ENCODE assay signal across 1 cellular context in the genomic region with DNA sequence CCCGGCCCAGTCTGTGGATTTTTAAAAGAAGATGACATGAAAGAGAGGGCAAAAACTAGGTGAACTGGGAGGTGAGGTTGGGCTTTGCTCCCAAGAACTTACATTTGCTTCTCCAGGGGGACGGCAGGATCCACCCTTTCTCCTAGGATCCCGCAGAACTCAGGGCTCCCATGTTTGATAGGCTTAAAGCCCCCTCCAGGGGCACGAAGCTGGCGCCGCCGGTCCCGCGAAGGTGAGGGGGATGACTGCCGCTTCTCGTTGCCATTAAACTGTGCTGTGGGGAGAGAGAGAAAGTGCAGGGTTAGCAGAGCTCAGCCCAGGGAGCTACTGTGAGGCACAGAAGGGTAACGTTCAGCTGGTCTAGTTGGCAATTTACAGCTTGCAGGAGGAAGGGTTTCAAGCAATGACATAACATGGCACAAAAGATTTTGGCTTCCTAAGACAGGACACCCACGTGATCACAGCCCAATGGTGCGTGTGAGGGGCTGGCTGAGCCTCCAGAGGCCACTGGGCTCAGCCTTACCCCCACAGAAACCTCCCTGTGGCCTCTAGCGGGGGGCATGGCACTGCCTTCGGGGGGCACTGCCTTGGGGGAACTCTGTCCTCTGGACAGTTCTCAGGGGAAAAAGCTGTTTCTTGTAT.
TF ChIP-seq lines count a peak whose summit lies in the region.

No MANE protein-coding gene starts in this region.

TF ChIP-seq in SK-N-SH, 30 proteins besides CTCF, POLR2A, EP300 and RAD21 (continued from another document):
- TF ChIP-seq TAF1 (IDR thresholded peaks at IDR 0.05; ENCODE audit: borderline replicate concordance, low read depth, low read length) (no peak), EZH2phosphoT487 (IDR thresholded peaks at IDR 0.05; ENCODE audit: borderline replicate concordance, low read depth) (no peak)
